In genomic region chr3:128770387-128770786, GRCh38 we compare ENCODE assay signal across 17 cellular contexts.
"Had no signal": no experiment of that assay in that cellular context is flagged by ENCODE, and none has a peak within 500 bp of the region (broad histone marks: within the 10 kb centered on the region; RNA-seq: fewer than 3 reads in every experiment).

No MANE protein-coding gene starts in this region.

- ATAC-seq: effector memory CD8-positive, alpha-beta T cell; left colon; mucosa of descending colon; pancreas; WTC11 had no signal

- H3K9ac ChIP-seq: SK-N-SH had no signal

- H3K27ac ChIP-seq: pancreas, tibial artery, vagina had no signal

- H3K4me3 Mint-ChIP-seq: activated CD4-positive, alpha-beta T cell treated with anti-CD3 and anti-CD28 coated beads, Interleukin-2, amount 10 ng/mL, durations not matched to agents 7 days and 5 days; dendritic cell treated with granulocyte-macrophage colony-stimulating factor and Interleukin-4, amounts not matched to agents 40 ng/mL and 50 ng/mL, for 4 days; neural crest cell; WTC11 had no signal

- DNase-seq: activated CD4-positive, alpha-beta T cell treated with anti-CD3 and anti-CD28 coated beads, Interleukin-2, amount 10 ng/mL, durations not matched to agents 7 days and 5 days; activated gamma-delta T cell treated with Interleukin-2 at 50 U/mL for 16 hours; effector memory CD8-positive, alpha-beta T cell; erythroblast; left colon; mammary epithelial cell; mucosa of descending colon; pancreas; retina; SK-N-SH; stimulated activated CD4-positive, alpha-beta T cell treated with anti-CD3 and anti-CD28 coated beads, Interleukin-15, amount 100 ng/mL, for 24 hours; stimulated activated CD4-positive, alpha-beta T cell treated with anti-CD3 and anti-CD28 coated beads, Interleukin-4, amount 100 ng/mL, for 24 hours; tibial artery had no signal

- H3K4me3 ChIP-seq: mucosa of descending colon, pancreas, tibial artery, vagina had no signal

- H3K27me3 ChIP-seq: pancreas, tibial artery, vagina had no signal

- H3K27me3 Mint-ChIP-seq: activated CD4-positive, alpha-beta T cell treated with anti-CD3 and anti-CD28 coated beads, Interleukin-2, amount 10 ng/mL, durations not matched to agents 7 days and 5 days; dendritic cell treated with granulocyte-macrophage colony-stimulating factor and Interleukin-4, amounts not matched to agents 40 ng/mL and 50 ng/mL, for 4 days; effector memory CD8-positive, alpha-beta T cell had no signal

- H3K9me3 ChIP-seq: mucosa of descending colon, pancreas, SK-N-SH, tibial artery, vagina had no signal

- H3K27ac Mint-ChIP-seq: activated CD4-positive, alpha-beta T cell treated with anti-CD3 and anti-CD28 coated beads, Interleukin-2, amount 10 ng/mL, durations not matched to agents 7 days and 5 days; dendritic cell treated with granulocyte-macrophage colony-stimulating factor and Interleukin-4, amounts not matched to agents 40 ng/mL and 50 ng/mL, for 4 days had no signal

- H3K9me3 Mint-ChIP-seq: activated CD4-positive, alpha-beta T cell treated with anti-CD3 and anti-CD28 coated beads, Interleukin-2, amount 10 ng/mL, durations not matched to agents 7 days and 5 days; dendritic cell treated with granulocyte-macrophage colony-stimulating factor and Interleukin-4, amounts not matched to agents 40 ng/mL and 50 ng/mL, for 4 days; effector memory CD8-positive, alpha-beta T cell had no signal

- H3K36me3 ChIP-seq: pancreas, tibial artery, vagina had no signal
